1 cellular context compared by ENCODE assay signal in genomic region chr12:24952389-24952788, GRCh38.
TF ChIP-seq lines count a peak whose summit lies in the region.

No MANE protein-coding gene starts in this region.

TF ChIP-seq in WTC11, 78 proteins besides CTCF, POLR2A, EP300 and RAD21 (continued from another document):
- no peak for TF ChIP-seq ESRRA (CRISPR knock-in tag; IDR thresholded peaks at IDR 0.05; ENCODE audit: borderline replicate concordance)
- no peak for TF ChIP-seq ZMAT4 (CRISPR knock-in tag; IDR thresholded peaks at IDR 0.05)
- TF ChIP-seq ZNF532 (CRISPR knock-in tag; IDR thresholded peaks at IDR 0.05; ENCODE audit: borderline replicate concordance) = no peak
- no peak for TF ChIP-seq USF1 (CRISPR knock-in tag; IDR thresholded peaks at IDR 0.05)
- no peak for TF ChIP-seq ERG (CRISPR knock-in tag; IDR thresholded peaks at IDR 0.05)
- TF ChIP-seq CDX4 (CRISPR knock-in tag; IDR thresholded peaks at IDR 0.05; ENCODE audit: borderline replicate concordance) = no peak
- no peak for TF ChIP-seq CREM (CRISPR knock-in tag; IDR thresholded peaks at IDR 0.05)
- no peak for TF ChIP-seq PRDM15 (CRISPR knock-in tag; IDR thresholded peaks at IDR 0.05)
- TF ChIP-seq ATF2 (CRISPR knock-in tag; IDR thresholded peaks at IDR 0.05; ENCODE audit: borderline replicate concordance, low read depth) = no peak
- no peak for TF ChIP-seq ZNF121 (CRISPR knock-in tag; IDR thresholded peaks at IDR 0.05)
